Comparison of ENCODE assay signal across 8 cellular contexts in genomic region chr15:77634266-77634962, GRCh38. TPM values are rescaled to one million over a fixed set of nuclear protein-coding genes. Genes with fewer than 3 reads are reported as not detected.
DNase-seq lines count a peak whose midpoint lies in the region; ATAC-seq and TF ChIP-seq lines count a peak whose summit lies in the region.

No MANE protein-coding gene starts in this region.

- intact Hi-C loops in PC-3 (cut with micrococcal nuclease) (loop anchor here (5.0 kb wide), 1 partner anchor 517 kb away; no protein-coding TSS in a partner anchor), heart left ventricle (cut with DNase I) (loop anchor here (1.0 to 10.0 kb wide), 8 partner anchors 92 to 527 kb away; no protein-coding TSS in a partner anchor), prostate gland (cut with DNase I) (no loop called here)

- no TSS peak for BruUV-seq in PC-3 (replicated peaks; lab: Mats Ljungman, UMichigan)

- DNase-seq in AG10803 (ENCODE audit: low read depth) (peak; percentile 23), H4 (ENCODE audit: low spot score) (peak; percentile 80), PC-3 (peak; percentile 63), heart left ventricle (peak; percentile 47 to 78 (median 58)), prostate gland (ENCODE audit: low spot score) (peak; percentile 48)
- DNase-seq in activated naive CD4-positive, alpha-beta T cell (lab: John Stamatoyannopoulos, UW): peak in 3 of 4 experiments; percentile 5 to 25 (median 18)

- H3K27ac ChIP-seq in PC-3 (ENCODE audit: low read length): no peak overlapping the region
- no peak overlapping the region for H3K27ac ChIP-seq in heart left ventricle
- no peak overlapping the region for H3K27ac ChIP-seq in prostate gland

- no peak overlapping the region for H3K9ac ChIP-seq in PC-3 (ENCODE audit: low read length)

- no peaks in the 10 kb centered on the region for H3K79me2 ChIP-seq in PC-3 (ENCODE audit: low read length)

- no peaks in the 10 kb centered on the region for H3K9me2 ChIP-seq in PC-3 (replicated peaks; ENCODE audit: low read length)

- H3F3A ChIP-seq in PC-3 (ENCODE audit: low read length, unreplicated experiment): no peaks in the 10 kb centered on the region

- POLR2A ChIA-PET in PC-3 (lab: Charles Lee; ENCODE audit: unreplicated experiment): no interaction called here

- CTCF ChIA-PET in PC-3 (lab: Charles Lee): interaction anchor here (1.0 to 1.9 kb wide), 3 partner anchors 12 to 187 kb away, joined by 3 to 11 read pairs (median 4); no protein-coding TSS in a partner anchor

- 3 to 11% (median 7%) methylated on average over 8 to 34 of the region's 34 CpGs for WGBS in heart left ventricle, 4 donors
- WGBS in prostate gland: 9% methylated on average over 33 of the region's 34 CpGs

- no peaks in the 10 kb centered on the region for H4K20me1 ChIP-seq in PC-3 (ENCODE audit: low read length)

- H3K4me1 ChIP-seq in PC-3 (ENCODE audit: insufficient read depth, low read length): 0 out of 2 replicates have a peak, but pooled peaks cover 4% of the 10 kb centered on the region
- peaks cover 0 to 37% (median 11%) of the 10 kb centered on the region in 12 donors for H3K4me1 ChIP-seq in heart left ventricle
- peaks cover 3% of the 10 kb centered on the region for H3K4me1 ChIP-seq in prostate gland (replicated peaks)

- H3K27me3 ChIP-seq in PC-3 (ENCODE audit: low read length): peaks cover 37% of the 10 kb centered on the region
- peaks cover 5 to 54% (median 30%) of the 10 kb centered on the region in 9 donors for H3K27me3 ChIP-seq in heart left ventricle
- H3K27me3 ChIP-seq in prostate gland (replicated peaks; ENCODE audit: insufficient read depth): peaks cover 14% of the 10 kb centered on the region

- no peak overlapping the region for H3K4me2 ChIP-seq in PC-3 (ENCODE audit: low read length)

- H3K36me3 ChIP-seq in PC-3 (ENCODE audit: low read depth, low read length): no peaks in the 10 kb centered on the region
- H3K36me3 ChIP-seq in heart left ventricle: no peaks in the 10 kb centered on the region
- H3K36me3 ChIP-seq in prostate gland: no peaks in the 10 kb centered on the region

- TF ChIP-seq CTCF in AG10803 (conservative IDR thresholded peaks at IDR 0.05; ENCODE audit: low read length): peak; percentile 46
- TF ChIP-seq CTCF in PC-3 (conservative IDR thresholded peaks at IDR 0.05; ENCODE audit: low read depth, low read length): peak; percentile 53
- TF ChIP-seq CTCF in heart left ventricle (IDR thresholded peaks at IDR 0.05): peak; percentile 34 to 59 (median 42)
- TF ChIP-seq CTCF in prostate gland (IDR thresholded peaks at IDR 0.05): peak in 3 of 4 experiments; percentile 25 to 38 (median 32)

- H2AFZ ChIP-seq in PC-3 (ENCODE audit: low read length): no peak overlapping the region

- TF ChIP-seq POLR2A in heart left ventricle (IDR thresholded peaks at IDR 0.05) (no peak), prostate gland (IDR thresholded peaks at IDR 0.05) (no peak)

- H3K9me3 ChIP-seq in PC-3 (ENCODE audit: low read length) (no peaks in the 10 kb centered on the region), heart left ventricle (no peaks in the 10 kb centered on the region), prostate gland (no peaks in the 10 kb centered on the region)

- H3K4me3 ChIP-seq in AG10803 (ENCODE audit: low read length) (no peak overlapping the region), PC-3 (ENCODE audit: low read length) (no peak overlapping the region), heart left ventricle (peak overlapping the region in 1 of 12 donors; percentile 13), prostate gland (no peak overlapping the region)

- 0 out of 2 replicates have a peak, but pooled peaks have one; percentile 25 for ATAC-seq in PC-3
- peak in 3 of 4 donors; percentile 11 to 51 (median 34) for ATAC-seq in heart left ventricle
- no peak for ATAC-seq in HG02678 (IDR thresholded peaks at IDR 0.05; ENCODE audit: unreplicated experiment)
- ATAC-seq in GM18520 (IDR thresholded peaks at IDR 0.05; ENCODE audit: unreplicated experiment): no peak

RNA-seq across cellular contexts. Expression of gene LINGO1, which starts 1.7 kb away (rescaled TPM):
- 0.41 TPM in 1 of 2 replicates, not detected in the other for total RNA-seq in H4 (2014; rRNA removed; shearing (Covaris generic))
- total RNA-seq in PC-3 (2014; rRNA removed) (not detected in 2 replicates), heart left ventricle (1 to 10 TPM in 7 of 9 donors, under 1 TPM in 2; 0.49 to 4.0 (median 1.7) TPM), prostate gland (10 to 100 TPM in 1 of 2 donors, 1 to 10 TPM in 1; 2.9 to 10.2 TPM)
- polyA plus RNA-seq in heart left ventricle: 1 to 10 TPM; 1.3 to 2.8 TPM

Comparison
In these comparisons a context has a peak if more than half of its experiments do, and no peak if none do; other contexts are left out.
1. DNase-seq: peak in every context shown above with its lines; median percentile 80 in H4; 63 in PC-3; 58 in heart left ventricle; 48 in prostate gland; 23 in AG10803; 18 in activated naive CD4-positive, alpha-beta T cell.
2. ATAC-seq: peak in PC-3 (single experiment) and heart left ventricle (3 of 4); none in HG02678 (single experiment) and GM18520 (single experiment).
3. Peak in every context shown above with its lines, with median percentiles within 50 percentile points of each other: CTCF ChIP-seq.